In the genomic region with DNA sequence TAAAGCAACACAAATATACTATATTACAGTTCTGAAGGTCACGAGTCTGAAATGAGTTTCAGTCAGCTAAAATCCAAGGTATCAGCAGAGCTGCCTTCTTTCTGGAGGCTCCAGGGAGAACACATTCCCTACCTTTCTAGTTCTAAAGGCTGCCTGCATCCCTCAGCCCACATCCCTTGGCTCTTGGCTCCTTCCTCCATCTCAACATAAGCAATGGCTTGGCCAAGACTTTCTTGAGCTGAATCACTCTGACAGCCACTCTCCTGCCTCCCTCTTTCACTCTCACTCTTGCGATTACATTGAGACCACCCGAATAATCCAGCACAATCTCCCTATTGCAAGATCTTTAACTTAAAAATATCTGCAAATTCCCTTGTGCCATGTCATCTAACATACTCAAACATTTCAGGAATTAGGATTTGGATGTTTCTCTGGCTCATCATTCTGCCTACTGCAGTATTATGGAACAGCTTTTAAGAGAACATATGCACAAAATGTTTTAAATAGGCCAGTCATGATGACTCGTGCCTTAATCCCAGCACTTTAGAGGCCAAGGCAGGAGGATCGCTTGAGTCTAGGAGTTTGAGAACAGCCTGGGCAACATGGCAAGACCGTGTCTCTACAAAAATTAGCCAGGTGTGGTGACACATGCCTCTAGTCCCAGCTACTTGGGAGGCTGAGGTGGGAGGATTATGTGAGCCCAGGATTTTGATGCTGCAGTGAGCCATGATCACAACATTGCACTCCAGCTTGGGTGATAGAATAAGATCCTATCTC, we compare ENCODE assay signal across 21 cellular contexts.
A peak's percentile ranks its signal among the peaks of the same experiment; 100 is the strongest.
DNase-seq lines count a peak whose midpoint lies in the region; ATAC-seq, FAIRE-seq and TF ChIP-seq lines count a peak whose summit lies in the region.
"Had no signal": no experiment of that assay in that cellular context is flagged by ENCODE, and none has a peak within 500 bp of the region (broad histone marks: within the 10 kb centered on the region; RNA-seq: fewer than 3 reads in every experiment).

No MANE protein-coding gene starts in this region.

- H3K36me3 ChIP-seq in PC-9 (ENCODE audit: low read depth) (no peaks in the 10 kb centered on the region), mesendoderm (ENCODE audit: control insufficient read depth, insufficient read depth, low read length) (no peaks in the 10 kb centered on the region), A673 (ENCODE audit: insufficient read depth, low read length, poor library complexity, severe bottlenecking) (no peaks in the 10 kb centered on the region), mucosa of descending colon (ENCODE audit: low read depth) (no peaks in the 10 kb centered on the region), Karpas-422 (ENCODE audit: insufficient read depth, low read length) (no peaks in the 10 kb centered on the region)
- H3K36me3 ChIP-seq: adrenal gland, cardiac muscle cell, gastroesophageal sphincter, tibial artery had no signal

- H2BK5ac ChIP-seq in mesendoderm (ENCODE audit: low read length): no peak overlapping the region

- BruUV-seq in PC-9 (replicated peaks; lab: Mats Ljungman, UMichigan) (no TSS peak), A673 (replicated peaks; lab: Mats Ljungman, UMichigan) (no TSS peak)

- H3K56ac ChIP-seq in mesendoderm (ENCODE audit: low read length): no peak overlapping the region

- H3K27ac ChIP-seq in PC-9 (no peak overlapping the region), mesendoderm (ENCODE audit: low read depth, low read length) (no peak overlapping the region), A673 (ENCODE audit: low read depth, low read length, poor library complexity, severe bottlenecking) (no peak overlapping the region), Karpas-422 (ENCODE audit: low read length) (no peak overlapping the region)
- H3K27ac ChIP-seq: adrenal gland, cardiac muscle cell, dorsolateral prefrontal cortex, gastroesophageal sphincter, SK-N-MC, tibial artery had no signal

- H3K9me2 ChIP-seq in PC-9 (ENCODE audit: insufficient read depth): no peaks in the 10 kb centered on the region
- H3K9me2 ChIP-seq in Karpas-422 (replicated peaks; ENCODE audit: insufficient read depth, low read length): no peaks in the 10 kb centered on the region

- no peaks in the 10 kb centered on the region for H3K9me3 ChIP-seq in PC-9 (ENCODE audit: insufficient read depth, low read depth)
- H3K9me3 ChIP-seq in A673 (ENCODE audit: low read depth, low read length, poor library complexity, severe bottlenecking): peaks cover 12% of the 10 kb centered on the region
- H3K9me3 ChIP-seq in mucosa of descending colon: no peaks in the 10 kb centered on the region
- no peaks in the 10 kb centered on the region for H3K9me3 ChIP-seq in Karpas-422 (ENCODE audit: low read length)
- H3K9me3 ChIP-seq: adrenal gland, gastroesophageal sphincter, tibial artery had no signal

- H3K4me1 ChIP-seq in PC-9 (replicated peaks; ENCODE audit: insufficient read depth) (no peaks in the 10 kb centered on the region), mesendoderm (ENCODE audit: control insufficient read depth, low read depth, low read length) (no peaks in the 10 kb centered on the region), A673 (ENCODE audit: insufficient read depth, low read length, poor library complexity, severe bottlenecking) (no peaks in the 10 kb centered on the region), mucosa of descending colon (ENCODE audit: low read depth) (no peaks in the 10 kb centered on the region), Karpas-422 (ENCODE audit: low read length) (no peaks in the 10 kb centered on the region)
- H3K4me1 ChIP-seq: adrenal gland, gastroesophageal sphincter, tibial artery had no signal

- H2AK5ac ChIP-seq in mesendoderm (ENCODE audit: low read length): no peak overlapping the region

- intact Hi-C loops in PC-9 (cut with micrococcal nuclease; ENCODE audit: unreplicated experiment): no loop called here
- intact Hi-C loops in A673 (cut with micrococcal nuclease; ENCODE audit: unreplicated experiment): no loop called here
- intact Hi-C loops in mucosa of descending colon (cut with DNase I, micrococcal nuclease): no loop called here

- H3K4me2 ChIP-seq in PC-9 (no peak overlapping the region), mesendoderm (ENCODE audit: low read length) (no peak overlapping the region), Karpas-422 (ENCODE audit: low read depth, low read length, poor library complexity, severe bottlenecking) (no peak overlapping the region)

- no peak overlapping the region for H3K23ac ChIP-seq in mesendoderm (ENCODE audit: low read length)

- FAIRE-seq in HTR-8/SVneo (lab: Jason Lieb, UNC): peak; percentile 44

- DNase-seq in activated CD4-positive, alpha-beta T cell treated with anti-CD3 and anti-CD28 coated beads for 48 hours: peak; percentile 13
- no peak for DNase-seq in activated CD4-positive, alpha-beta T cell treated with anti-CD3 and anti-CD28 coated beads, Interleukin-2, amount 50 U/mL, for 4 hours
- DNase-seq in HTR-8/SVneo (ENCODE audit: insufficient read length, low spot score): no peak
- DNase-seq in PC-9: no peak
- DNase-seq in mesendoderm: peak; percentile 26
- DNase-seq in A673 (ENCODE audit: low spot score): no peak
- DNase-seq in mucosa of descending colon: no peak
- no peak for DNase-seq in Karpas-422
- DNase-seq: activated T-cell treated with anti-CD3 and anti-CD28 coated beads, Interleukin-2, amount 50 U/mL, for 4 hours; adrenal gland; dorsolateral prefrontal cortex; NCI-H1436 treated with DMSO at 0.1 percent for 48 hours; NCI-H2227 treated with DMSO at 0.1 percent for 48 hours; PC-3; stimulated activated naive B cell treated with anti-CD40 and anti-IgM and Interleukin-4, amounts not matched to agents 10 μg/mL and 1 μg/mL and 100 μg/mL, for 72 hours; T-helper 9 cell; tibial artery had no signal

- no peak overlapping the region for H2BK15ac ChIP-seq in mesendoderm (replicated peaks; ENCODE audit: low read depth)

- 0 out of 2 replicates have a peak overlapping the region, but pooled peaks have one; percentile 8 for H2AFZ ChIP-seq in PC-9
- no peak overlapping the region for H2AFZ ChIP-seq in Karpas-422 (ENCODE audit: low read length)

- H3K79me2 ChIP-seq in PC-9 (ENCODE audit: low read depth) (no peaks in the 10 kb centered on the region), mesendoderm (ENCODE audit: control insufficient read depth, insufficient read depth, low read length) (no peaks in the 10 kb centered on the region), Karpas-422 (ENCODE audit: low read length) (no peaks in the 10 kb centered on the region)

- H4K8ac ChIP-seq in mesendoderm (ENCODE audit: low read depth, low read length): no peak overlapping the region

- H2BK120ac ChIP-seq in mesendoderm (ENCODE audit: low read depth, low read length): no peak overlapping the region

- no CpG with 5 or more reads among the region's 6 CpGs for WGBS in mesendoderm (ENCODE audit: extremely low coverage, insufficient coverage, low lambda C conversion rate)

- H3K18ac ChIP-seq in mesendoderm (ENCODE audit: low read length): no peak overlapping the region

- POLR2A ChIA-PET in PC-9 (lab: Charles Lee; ENCODE audit: unreplicated experiment) (no interaction called here), A673 (lab: Charles Lee; ENCODE audit: low non-redundant PET) (no interaction called here)

- H3K9ac ChIP-seq in mesendoderm (ENCODE audit: low read length) (no peak overlapping the region), Karpas-422 (ENCODE audit: low read length) (no peak overlapping the region)

- CTCF ChIA-PET in PC-9 (lab: Charles Lee): no interaction called here
- CTCF ChIA-PET in A673 (lab: Charles Lee): no interaction called here

- no peak for ATAC-seq in mucosa of descending colon
- ATAC-seq: activated CD4-positive, CD25-positive, alpha-beta regulatory T cell treated with anti-CD3 and anti-CD28 coated beads, Interleukin-2, amount 50 U/mL, for 24 hours; activated T-cell treated with anti-CD3 and anti-CD28 coated beads, Interleukin-2, amount 50 U/mL, for 4 hours; gastroesophageal sphincter; PC-3 had no signal

- H4K20me1 ChIP-seq in PC-9 (ENCODE audit: insufficient read depth) (no peaks in the 10 kb centered on the region), Karpas-422 (ENCODE audit: insufficient read depth, low read depth, low read length) (no peaks in the 10 kb centered on the region)

- no peak overlapping the region for H3K4ac ChIP-seq in mesendoderm (ENCODE audit: low read depth, low read length)

- TF ChIP-seq CTCF in PC-9 (conservative IDR thresholded peaks at IDR 0.05): no peak
- no peak for TF ChIP-seq CTCF in A673 (conservative IDR thresholded peaks at IDR 0.05; ENCODE audit: low read depth, low read length)
- TF ChIP-seq CTCF in mucosa of descending colon (IDR thresholded peaks at IDR 0.05): no peak

- H3K79me1 ChIP-seq in mesendoderm (ENCODE audit: low read length): no peaks in the 10 kb centered on the region

- peaks cover 9% of the 10 kb centered on the region; the same call in 1 of the 2 replicates for H3F3A ChIP-seq in PC-9 (ENCODE audit: insufficient read depth, low read depth)

- H3K4me3 ChIP-seq in PC-9 (no peak overlapping the region), mesendoderm (ENCODE audit: low read length) (no peak overlapping the region), A673 (ENCODE audit: low read depth, low read length, poor library complexity, severe bottlenecking) (no peak overlapping the region), mucosa of descending colon (no peak overlapping the region), Karpas-422 (ENCODE audit: low read length) (no peak overlapping the region)
- H3K4me3 ChIP-seq: adrenal gland, cardiac muscle cell, dorsolateral prefrontal cortex, gastroesophageal sphincter, SK-N-MC, tibial artery had no signal

- no peak overlapping the region for H4K5ac ChIP-seq in mesendoderm (ENCODE audit: low read length)

- H3K27me3 ChIP-seq in PC-9 (ENCODE audit: insufficient read depth, low read depth): no peaks in the 10 kb centered on the region
- no peaks in the 10 kb centered on the region for H3K27me3 ChIP-seq in mesendoderm (ENCODE audit: insufficient read depth, low read length, poor library complexity)
- no peaks in the 10 kb centered on the region for H3K27me3 ChIP-seq in A673 (replicated peaks; ENCODE audit: insufficient read depth, low read depth, low read length, poor library complexity)
- no peaks in the 10 kb centered on the region for H3K27me3 ChIP-seq in Karpas-422 (ENCODE audit: low read length)
- H3K27me3 ChIP-seq: adrenal gland, cardiac muscle cell, dorsolateral prefrontal cortex, gastroesophageal sphincter, tibial artery had no signal

Comparison
In these comparisons a context has a peak if more than half of its experiments do, and no peak if none do; other contexts are left out.
1. DNase-seq: peak in activated CD4-positive, alpha-beta T cell treated with anti-CD3 and anti-CD28 coated beads for 48 hours (single experiment) and mesendoderm (single experiment); none in activated CD4-positive, alpha-beta T cell treated with anti-CD3 and anti-CD28 coated beads, Interleukin-2, amount 50 U/mL, for 4 hours (0 of 2), HTR-8/SVneo (single experiment), PC-9 (0 of 2), A673 (single experiment), mucosa of descending colon (0 of 3) and Karpas-422 (single experiment).